In genomic region chrX:19958530-19959486, GRCh38 we compare ENCODE assay signal across 22 cellular contexts. TPM values are rescaled to one million over a fixed set of nuclear protein-coding genes. Genes with fewer than 3 reads are reported as not detected.
DNase-seq lines count a peak whose midpoint lies in the region; ATAC-seq, FAIRE-seq and TF ChIP-seq lines count a peak whose summit lies in the region.
"Had no signal": no experiment of that assay in that cellular context is flagged by ENCODE, and none has a peak within 500 bp of the region (broad histone marks: within the 10 kb centered on the region; RNA-seq: fewer than 3 reads in every experiment).

No MANE protein-coding gene starts in this region.

- H3K36me3 ChIP-seq in bronchial epithelial cell (ENCODE audit: control insufficient read depth, insufficient read depth, low read length), result no peaks in the 10 kb centered on the region
- H3K36me3 ChIP-seq: upper lobe of right lung had no signal

- H3K4me3 ChIP-seq in NB4 (ENCODE audit: low read depth, low read length) (no peak overlapping the region), bronchial epithelial cell (ENCODE audit: low read depth, low read length) (no peak overlapping the region)
- H3K4me3 ChIP-seq: smooth muscle cell, upper lobe of right lung had no signal

- no peak for TF ChIP-seq POLR2A in NB4 (IDR thresholded peaks at IDR 0.05; ENCODE audit: extremely low read depth, insufficient read length)

- DNase-seq in left ventricle myocardium superior (no peak), cardiac septum (ENCODE audit: low spot score) (no peak), NB4 (ENCODE audit: low read depth) (peak; percentile 22), bronchial epithelial cell (ENCODE audit: low read depth) (peak; percentile 26), GM13976 (ENCODE audit: low spot score) (no peak), cerebellum (ENCODE audit: low spot score) (no peak), NCI-H2227 treated with DMSO at 0.1 percent for 48 hours (lab: John Stamatoyannopoulos, UW) (no peak)
- DNase-seq in activated CD4-positive, alpha-beta T cell treated with anti-CD3 and anti-CD28 coated beads for 4 hours, result no peak
- DNase-seq: activated CD4-positive, alpha-beta T cell treated with anti-CD3 and anti-CD28 coated beads, Interleukin-2, amount 50 U/mL, for 4 hours; activated effector memory CD4-positive, alpha-beta T cell treated with anti-CD3 and anti-CD28 coated beads, Interleukin-2, amount 50 U/mL, for 16 hours; caudate nucleus; DMS79 treated with DMSO at 0.1 percent for 48 hours; H7; midbrain; NCI-H1048; NCI-H2029; NCI-H510A; nephron progenitor cell; stimulated activated CD4-positive, alpha-beta T cell treated with anti-CD3 and anti-CD28 coated beads, Interleukin-4, amount 100 ng/mL, for 24 hours; SW 1271; upper lobe of right lung had no signal

- intact Hi-C loops in left ventricle myocardium superior (cut with micrococcal nuclease) (no loop called here), cardiac septum (cut with DNase I) (no loop called here)

- no peaks in the 10 kb centered on the region for H3K27me3 ChIP-seq in bronchial epithelial cell (ENCODE audit: control insufficient read depth, insufficient read depth, low read length)
- H3K27me3 ChIP-seq: upper lobe of right lung had no signal

- no peak for FAIRE-seq in bronchial epithelial cell (lab: Jason Lieb, UNC)

- in situ Hi-C loops in GM13976 (cut with MboI; ENCODE audit: low sequenced_read_pairs, unreplicated experiment), result no loop called here

- TF ChIP-seq CTCF in NB4 (IDR thresholded peaks at IDR 0.05; ENCODE audit: low read depth, low read length) (no peak), bronchial epithelial cell (IDR thresholded peaks at IDR 0.05; ENCODE audit: insufficient read depth, low read length, severe bottlenecking) (no peak), GM13976 (IDR thresholded peaks at IDR 0.05; ENCODE audit: borderline replicate concordance, control extremely low read depth, extremely low read depth, insufficient read depth, missing control alignments) (no peak)

- peak; percentile 46 for ATAC-seq in left ventricle myocardium superior
- ATAC-seq: upper lobe of right lung had no signal

RNA-seq across cellular contexts. Expression of gene BCLAF3, which starts 32.1 kb away (rescaled TPM):
- total RNA-seq in left ventricle myocardium superior, result 7.0 TPM
- total RNA-seq in cardiac septum, result 9.4 TPM
- 3.4 and 5.6 TPM in 2 replicates for total RNA-seq in bronchial epithelial cell
- total RNA-seq in cerebellum, result 34.5 TPM

Comparison
In these comparisons a context has a peak if more than half of its experiments do, and no peak if none do; other contexts are left out.
1. DNase-seq: peak in NB4 (single experiment) and bronchial epithelial cell (single experiment); none in left ventricle myocardium superior (single experiment), cardiac septum (single experiment), activated CD4-positive, alpha-beta T cell treated with anti-CD3 and anti-CD28 coated beads for 4 hours (0 of 2), GM13976 (single experiment), cerebellum (single experiment) and NCI-H2227 treated with DMSO at 0.1 percent for 48 hours (single experiment).